In genomic region chr13:44853641-44854040, GRCh38 we compare ENCODE assay signal across 1 cellular context.
TF ChIP-seq lines count a peak whose summit lies in the region.

No MANE protein-coding gene starts in this region.

TF ChIP-seq in GM23338, 12 proteins besides CTCF, POLR2A, EP300 and RAD21 (continued from another document):
- no peak for TF ChIP-seq ZNF462 (CRISPR knock-in tag; IDR thresholded peaks at IDR 0.05)
- no peak for TF ChIP-seq ETS1 (IDR thresholded peaks at IDR 0.05)
- no peak for TF ChIP-seq ZNF114 (CRISPR knock-in tag; IDR thresholded peaks at IDR 0.05)
- no peak for TF ChIP-seq NANOG (IDR thresholded peaks at IDR 0.05; ENCODE audit: borderline replicate concordance)
- TF ChIP-seq EZH2phosphoT487 (IDR thresholded peaks at IDR 0.05; ENCODE audit: unreplicated experiment), result no peak
- TF ChIP-seq REST (IDR thresholded peaks at IDR 0.05; ENCODE audit: unreplicated experiment), result no peak
- no peak for TF ChIP-seq POLR2AphosphoS5 (IDR thresholded peaks at IDR 0.05; ENCODE audit: low read depth)
- TF ChIP-seq JUNB (IDR thresholded peaks at IDR 0.05; ENCODE audit: unreplicated experiment), result no peak
